ENCODE assay signal across 19 cellular contexts in the genomic region with DNA sequence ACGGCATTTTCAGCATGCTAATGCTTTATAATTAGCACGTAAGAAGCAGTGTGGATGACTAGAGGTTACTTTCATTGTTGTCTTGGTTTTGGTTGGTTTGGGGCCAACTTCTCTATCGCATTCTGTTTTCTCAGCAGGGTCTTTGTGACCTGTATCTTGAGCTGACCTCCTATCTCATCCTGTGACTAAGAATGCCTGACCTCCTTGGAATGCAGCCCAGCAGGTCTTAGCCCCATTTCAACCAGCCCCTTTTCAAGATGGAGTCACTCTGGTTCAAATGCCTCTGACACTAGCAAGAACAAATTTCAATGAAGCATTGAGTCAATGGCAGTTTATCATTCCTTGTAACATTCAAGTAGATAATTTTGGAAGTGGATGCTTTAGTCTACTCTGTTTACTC.
"Had no signal": no experiment of that assay in that cellular context is flagged by ENCODE, and none has a peak within 500 bp of the region (broad histone marks: within the 10 kb centered on the region; RNA-seq: fewer than 3 reads in every experiment).

No MANE protein-coding gene starts in this region.

- H3K4me3 Mint-ChIP-seq: central memory CD8-positive, alpha-beta T cell; memory B cell; natural killer cell treated with Interleukin-12 subunit alpha and Interleukin-12 subunit beta and Interleukin-15 and Interleukin-18, amount 100 ng/mL, for 72 hours had no signal

- H3K4me3 ChIP-seq: esophagus squamous epithelium, left lung, lower lobe of right lung, psoas muscle, stomach, upper lobe of left lung, uterus had no signal

- H3K27ac ChIP-seq: esophagus squamous epithelium, left lung, parathyroid adenoma, psoas muscle, stomach, upper lobe of left lung, uterus had no signal

- H2AFZ ChIP-seq: parathyroid adenoma had no signal

- ATAC-seq: left lung; lower lobe of right lung; natural killer cell treated with Interleukin-12 subunit alpha and Interleukin-12 subunit beta and Interleukin-15 and Interleukin-18, amount 100 ng/mL, for 72 hours; psoas muscle had no signal

- H3K9me3 Mint-ChIP-seq: central memory CD8-positive, alpha-beta T cell; memory B cell; natural killer cell treated with Interleukin-12 subunit alpha and Interleukin-12 subunit beta and Interleukin-15 and Interleukin-18, amount 100 ng/mL, for 72 hours had no signal

- H3K9ac ChIP-seq: parathyroid adenoma had no signal

- DNase-seq: cortex of kidney; effector memory CD4-positive, alpha-beta T cell; esophagus squamous epithelium; foreskin fibroblast; left lung; lower lobe of right lung; midbrain; psoas muscle; small intestine; stimulated activated CD4-positive, alpha-beta T cell treated with anti-CD3 and anti-CD28 coated beads, Interleukin-12 subunit alpha, Interleukin-12 subunit beta, amount 100 ng/mL, for 4 hours; stimulated activated naive CD4-positive, alpha-beta T cell; stomach; substantia nigra; upper lobe of left lung; uterus had no signal

- H3K27ac Mint-ChIP-seq: memory B cell; natural killer cell treated with Interleukin-12 subunit alpha and Interleukin-12 subunit beta and Interleukin-15 and Interleukin-18, amount 100 ng/mL, for 72 hours had no signal

- H3K36me3 Mint-ChIP-seq: memory B cell; natural killer cell treated with Interleukin-12 subunit alpha and Interleukin-12 subunit beta and Interleukin-15 and Interleukin-18, amount 100 ng/mL, for 72 hours had no signal

- H3K9me3 ChIP-seq: esophagus squamous epithelium, left lung, lower lobe of right lung, psoas muscle, stomach, upper lobe of left lung, uterus had no signal

- H3K79me2 ChIP-seq: parathyroid adenoma had no signal

- H3K36me3 ChIP-seq: esophagus squamous epithelium, left lung, lower lobe of right lung, stomach, upper lobe of left lung, uterus had no signal

- H3K4me1 Mint-ChIP-seq: central memory CD8-positive, alpha-beta T cell had no signal

- H3K4me1 ChIP-seq: parathyroid adenoma, psoas muscle, stomach, uterus had no signal

- H3K27me3 ChIP-seq: left lung, upper lobe of left lung, uterus had no signal
